23 cellular contexts compared by ENCODE assay signal in genomic region chr2:215450188-215451011, GRCh38. TPM values are rescaled to one million over a fixed set of nuclear protein-coding genes. Genes with fewer than 3 reads are reported as not detected.
DNase-seq lines count a peak whose midpoint lies in the region; ATAC-seq, FAIRE-seq and TF ChIP-seq lines count a peak whose summit lies in the region.
"Had no signal": no experiment of that assay in that cellular context is flagged by ENCODE, and none has a peak within 500 bp of the region (broad histone marks: within the 10 kb centered on the region; RNA-seq: fewer than 3 reads in every experiment).

No MANE protein-coding gene starts in this region.

- TF ChIP-seq EP300 in HepG2 (IDR thresholded peaks at IDR 0.05; ENCODE audit: low read depth in 2 of 2, low read length in 2 of 2) (no peak), HepG2 (CRISPR knock-in tag; IDR thresholded peaks at IDR 0.05; ENCODE audit: borderline replicate concordance) (no peak)

- intact Hi-C loops in HepG2 (cut with micrococcal nuclease; ENCODE audit: unreplicated experiment) = no loop called here
- intact Hi-C loops in right lobe of liver (cut with DNase I) = loop anchor here (10.0 kb wide), 1 partner anchor 464 kb away; no protein-coding TSS in a partner anchor
- intact Hi-C loops in Calu3 (cut with micrococcal nuclease; ENCODE audit: unreplicated experiment) = loop anchor here (5.0 kb wide), 2 partner anchors 232 to 377 kb away; no protein-coding TSS in a partner anchor

- H4K20me1 ChIP-seq in HepG2 (ENCODE audit: insufficient read depth, low read length) = no peaks in the 10 kb centered on the region
- H4K20me1 ChIP-seq in osteoblast (ENCODE audit: insufficient read depth, low read length) = no peaks in the 10 kb centered on the region

- WGBS in HepG2 (ENCODE audit: low lambda C conversion rate) = 88% methylated on average over 4 of the region's 4 CpGs
- 85% methylated on average over 2 of the region's 4 CpGs for WGBS in right lobe of liver (ENCODE audit: insufficient coverage, low coverage, low lambda C conversion rate, missing lambda C conversion rate)

- FAIRE-seq in HepG2 (lab: Jason Lieb, UNC) (no peak), bronchial epithelial cell (lab: Jason Lieb, UNC) (peak; percentile 40)
- FAIRE-seq: A204.1, GM12891, GM18507, H1 had no signal

- no peak overlapping the region for H3K27ac ChIP-seq in HepG2 (ENCODE audit: extremely low read length, insufficient read depth, low read length)
- no peak overlapping the region for H3K27ac ChIP-seq in right lobe of liver
- peak overlapping the region; percentile 80 for H3K27ac ChIP-seq in osteoblast (ENCODE audit: low read depth, low read length)
- H3K27ac ChIP-seq: 22Rv1, GM23248 had no signal

- H3K4me1 Mint-ChIP-seq in Calu3 (ENCODE audit: low read depth, unreplicated experiment) = no peaks in the 10 kb centered on the region
- H3K4me1 Mint-ChIP-seq: CD4-positive, alpha-beta memory T cell had no signal

- H3K9me3 Mint-ChIP-seq in Calu3 (ENCODE audit: low read depth, unreplicated experiment) = peaks cover 2% of the 10 kb centered on the region

- H3K4me3 ChIP-seq in HepG2 (replicated peaks in 1 of 3; ENCODE audit: insufficient read depth in 1 of 3, low read depth in 2 of 3, low read length in 3 of 3) (no peak overlapping the region), right lobe of liver (no peak overlapping the region), bronchial epithelial cell (ENCODE audit: low read depth, low read length) (no peak overlapping the region), osteoblast (ENCODE audit: insufficient read depth, low read length) (no peak overlapping the region)
- H3K4me3 ChIP-seq: GM23248 had no signal

- H3K79me2 ChIP-seq in HepG2 (ENCODE audit: insufficient read depth, low read length) (no peaks in the 10 kb centered on the region), osteoblast (ENCODE audit: insufficient read depth, low read length) (no peaks in the 10 kb centered on the region)

- no peak for TF ChIP-seq RAD21 in HepG2 (CRISPR knock-in tag; IDR thresholded peaks at IDR 0.05)

- no peak for DNase-seq in HepG2 (ENCODE audit: low spot score)
- DNase-seq in right lobe of liver = no peak
- no peak for DNase-seq in bronchial epithelial cell (ENCODE audit: low read depth)
- DNase-seq in osteoblast (ENCODE audit: insufficient read length, low spot score, missing footprints) = no peak
- DNase-seq in Calu3 = no peak
- DNase-seq in stimulated activated CD4-positive, alpha-beta T cell treated with anti-CD3 and anti-CD28 coated beads, Interleukin-4, amount 100 ng/mL, for 24 hours = no peak
- no peak for DNase-seq in amniotic stem cell (lab: John Stamatoyannopoulos, UW)
- DNase-seq: ACHN; C1 segment of cervical spinal cord; CD4-positive, alpha-beta memory T cell; COR-L47; DMS153; DMS79; EL; GDM1; GM23248; H7; HCEC 1CT had no signal

- no peaks in the 10 kb centered on the region for H3K36me3 Mint-ChIP-seq in Calu3 (ENCODE audit: insufficient read depth, unreplicated experiment)
- H3K36me3 Mint-ChIP-seq: CD4-positive, alpha-beta memory T cell had no signal

- no peaks in the 10 kb centered on the region for H3K27me3 Mint-ChIP-seq in Calu3 (ENCODE audit: unreplicated experiment)

- H3K4me1 ChIP-seq in HepG2 (ENCODE audit: insufficient read depth, low read length) = peaks cover 13% of the 10 kb centered on the region
- H3K4me1 ChIP-seq in right lobe of liver = no peaks in the 10 kb centered on the region
- peaks cover 15% of the 10 kb centered on the region for H3K4me1 ChIP-seq in osteoblast (ENCODE audit: insufficient read depth, low read length)

- POLR2A ChIA-PET in HepG2 (lab: Yijun Ruan, JAX) = interaction anchor here (0.9 kb wide), 1 partner anchor 30 kb away, joined by 3 read pairs; no protein-coding TSS in a partner anchor

- ATAC-seq in HepG2 = no peak
- ATAC-seq in right lobe of liver = no peak

- no peak overlapping the region for H3K9ac ChIP-seq in HepG2 (ENCODE audit: insufficient read depth, low read depth, low read length)
- H3K9ac ChIP-seq: GM23248 had no signal

- TF ChIP-seq POLR2A in HepG2 (IDR thresholded peaks at IDR 0.05; ENCODE audit: insufficient read depth in 1 of 2, low read depth in 2 of 2, low read length in 2 of 2) = no peak
- TF ChIP-seq POLR2A in right lobe of liver (IDR thresholded peaks at IDR 0.05) = no peak

- BruUV-seq in HepG2 (replicated peaks; lab: Mats Ljungman, UMichigan) = no TSS peak
- no TSS peak for BruUV-seq in Calu3 (replicated peaks; lab: Mats Ljungman, UMichigan)

- no peaks in the 10 kb centered on the region for H3K27me3 ChIP-seq in HepG2 (ENCODE audit: control insufficient read depth in 1 of 2, insufficient read depth in 2 of 2, low read length in 2 of 2)
- H3K27me3 ChIP-seq in right lobe of liver = no peaks in the 10 kb centered on the region
- no peaks in the 10 kb centered on the region for H3K27me3 ChIP-seq in bronchial epithelial cell (ENCODE audit: control insufficient read depth, insufficient read depth, low read length)
- no peaks in the 10 kb centered on the region for H3K27me3 ChIP-seq in osteoblast (ENCODE audit: insufficient read depth, low read length)

- no peak overlapping the region for H3K4me3 Mint-ChIP-seq in Calu3 (ENCODE audit: low read depth, unreplicated experiment)

- TF ChIP-seq CTCF in HepG2 (CRISPR knock-in tag; IDR thresholded peaks at IDR 0.05) (no peak), right lobe of liver (IDR thresholded peaks at IDR 0.05) (no peak), bronchial epithelial cell (IDR thresholded peaks at IDR 0.05; ENCODE audit: insufficient read depth, low read length, severe bottlenecking) (no peak), osteoblast (IDR thresholded peaks at IDR 0.05; ENCODE audit: extremely low read depth, low read depth, low read length) (no peak), Calu3 (IDR thresholded peaks at IDR 0.05; ENCODE audit: unreplicated experiment) (no peak)

- CTCF ChIA-PET in HepG2 (lab: Yijun Ruan, JAX; ENCODE audit: low intra/inter-chr PET ratio, low total read pairs) (interaction anchor here (0.5 kb wide), 1 partner anchor 91 kb away, joined by 3 read pairs; no protein-coding TSS in a partner anchor), Calu3 (lab: Charles Lee) (no interaction called here)

- in situ Hi-C loops in HepG2 (cut with HindIII; ENCODE audit: extremely low pct_ligation_motif_present, low pct_unique_long_range_greater_than_20kb) = no loop called here

- H3K36me3 ChIP-seq in HepG2 (replicated peaks in 1 of 2; ENCODE audit: control insufficient read depth in 1 of 2, insufficient read depth in 2 of 2, low read length in 2 of 2) (no peaks in the 10 kb centered on the region), right lobe of liver (no peaks in the 10 kb centered on the region), bronchial epithelial cell (ENCODE audit: control insufficient read depth, insufficient read depth, low read length) (no peaks in the 10 kb centered on the region), osteoblast (ENCODE audit: insufficient read depth, low read length) (no peaks in the 10 kb centered on the region)

- H2AFZ ChIP-seq in HepG2 (ENCODE audit: low read length) (no peak overlapping the region), osteoblast (ENCODE audit: low read length) (no peak overlapping the region)
- H2AFZ ChIP-seq: GM23248 had no signal

- H3K4me2 ChIP-seq in HepG2 (ENCODE audit: low read depth, low read length) (no peak overlapping the region), osteoblast (ENCODE audit: insufficient read depth, low read length) (no peak overlapping the region)

- H3K9me3 ChIP-seq in HepG2 (ENCODE audit: low read length) (peaks cover 7% of the 10 kb centered on the region), right lobe of liver (no peaks in the 10 kb centered on the region), osteoblast (ENCODE audit: low read depth, low read length) (no peaks in the 10 kb centered on the region)

- no peak overlapping the region for H3K27ac Mint-ChIP-seq in Calu3 (ENCODE audit: unreplicated experiment)
- H3K27ac Mint-ChIP-seq: CD4-positive, alpha-beta memory T cell had no signal

TF ChIP-seq in HepG2, 621 proteins besides CTCF, POLR2A, EP300 and RAD21 (continues in another document):
- TF ChIP-seq TEF (CRISPR knock-in tag; IDR thresholded peaks at IDR 0.05) (no peak), HNRNPUL1 (IDR thresholded peaks at IDR 0.05; ENCODE audit: low read depth, low read length) (no peak), HOXA3 (CRISPR knock-in tag; IDR thresholded peaks at IDR 0.05) (no peak)

RNA-seq across cellular contexts. Expression of gene FN1, which starts 14.5 kb away (rescaled TPM):
- total RNA-seq in HepG2 (2016; rRNA removed; fragmentation: Illumina TruSeq; extraction: Trizol) = 1,029 and 1,847 TPM in 2 replicates
- 126 and 147 TPM in 2 replicates for total RNA-seq in HepG2 (2016; cell fraction: cytosol; rRNA removed; fragmentation: Illumina TruSeq; extraction: Trizol; ENCODE audit: low read depth)
- total RNA-seq in HepG2 (2016; cell fraction: insoluble cytoplasmic fraction; rRNA removed; fragmentation: Illumina TruSeq; extraction: Trizol) = 854 and 1,853 TPM in 2 replicates
- total RNA-seq in HepG2 (2016; cell fraction: membrane; rRNA removed; fragmentation: Illumina TruSeq; extraction: Trizol) = 296 and 350 TPM in 2 replicates
- 2,550 and 3,138 TPM in 2 replicates for total RNA-seq in HepG2 (2016; cell fraction: nucleus; rRNA removed; fragmentation: Illumina TruSeq; extraction: Trizol)
- 6,471 and 8,294 TPM in 2 replicates for polyA plus RNA-seq in HepG2 (2011; rRNA removed)
- polyA plus RNA-seq in HepG2 (2011; cell fraction: cytosol; rRNA removed) = 5,228 and 6,020 TPM in 2 replicates
- 7,071 and 7,329 TPM in 2 replicates for polyA plus RNA-seq in HepG2 (2011; cell fraction: nucleus; rRNA removed)
- polyA plus RNA-seq in HepG2 (2012) = 6,919 and 7,291 TPM in 2 replicates
- polyA plus RNA-seq in HepG2 (2016; cell fraction: cytosol; fragmentation: Illumina TruSeq; extraction: Trizol; ENCODE audit: low read depth) = 105 and 116 TPM in 2 replicates
- polyA plus RNA-seq in HepG2 (2016; cell fraction: insoluble cytoplasmic fraction; fragmentation: Illumina TruSeq; extraction: Trizol; ENCODE audit: low read depth) = 930 and 1,012 TPM in 2 replicates
- 206 and 247 TPM in 2 replicates for polyA plus RNA-seq in HepG2 (2016; cell fraction: membrane; fragmentation: Illumina TruSeq; extraction: Trizol; ENCODE audit: low read depth)
- polyA plus RNA-seq in HepG2 (2016; cell fraction: nucleus; fragmentation: Illumina TruSeq; extraction: Trizol; ENCODE audit: insufficient read depth, low read depth) = 3,833 and 4,011 TPM in 2 replicates
- polyA minus RNA-seq in HepG2 (2011; rRNA and poly(A)+ RNA removed; ENCODE audit: low replicate concordance) = 4.7 and 8,343 TPM in 2 replicates
- 6,416 and 9,415 TPM in 2 replicates for polyA minus RNA-seq in HepG2 (2011; cell fraction: cytosol; rRNA and poly(A)+ RNA removed)
- 5,814 and 6,553 TPM in 2 replicates for polyA minus RNA-seq in HepG2 (2011; cell fraction: nucleus; rRNA and poly(A)+ RNA removed)
- 1,000 to 10,000 TPM in 5 of 6 experiments, 100 to 1,000 TPM in 1; 938 to 2,279 (median 1,324) TPM for total RNA-seq in right lobe of liver
- 53.8 and 83.2 TPM in 2 replicates for total RNA-seq in bronchial epithelial cell
- 18,025 and 18,800 TPM in 2 replicates for total RNA-seq in osteoblast
- total RNA-seq in Calu3 (2022) = 123 and 133 TPM in 2 replicates
- total RNA-seq: CD4-positive, alpha-beta memory T cell had no signal
